Comparison of ENCODE assay signal across 23 cellular contexts in genomic region chr19:36483653-36484052, GRCh38.
"Had no signal": no experiment of that assay in that cellular context is flagged by ENCODE, and none has a peak within 500 bp of the region (broad histone marks: within the 10 kb centered on the region; RNA-seq: fewer than 3 reads in every experiment).

No MANE protein-coding gene starts in this region.

- H3K9me3 ChIP-seq: adrenal gland, gastrocnemius medialis, neutrophil, ovary, right atrium auricular region, suprapubic skin had no signal

- H3K4me3 ChIP-seq: adrenal gland, esophagus squamous epithelium, gastrocnemius medialis, ovary, psoas muscle, right atrium auricular region, stomach, suprapubic skin, tibial nerve had no signal

- H3K4me3 Mint-ChIP-seq: activated B cell treated with CpG ODN at 0.5 μM for 24 hours; activated CD4-positive, alpha-beta T cell treated with anti-CD3 and anti-CD28 coated beads for 36 hours; activated naive CD8-positive, alpha-beta T cell; activated T-cell treated with anti-CD3 and anti-CD28 coated beads, Interleukin-2, amount 50 U/mL, for 24 hours; activated T-helper 17 cell treated with anti-CD3 and anti-CD28 coated beads, Interleukin-2, amount 50 U/mL, for 72 hours; natural killer cell treated with Interleukin-12 subunit alpha and Interleukin-12 subunit beta and Interleukin-15 and Interleukin-18, amount 100 ng/mL, for 72 hours had no signal

- H3K9me3 Mint-ChIP-seq: activated B cell treated with CpG ODN at 0.5 μM for 24 hours; natural killer cell treated with Interleukin-12 subunit alpha and Interleukin-12 subunit beta and Interleukin-15 and Interleukin-18, amount 100 ng/mL, for 72 hours had no signal

- DNase-seq: activated B cell treated with CpG ODN at 0.5 μM for 24 hours; activated CD4-positive, alpha-beta T cell treated with anti-CD3 and anti-CD28 coated beads for 36 hours; activated CD4-positive, alpha-beta T cell treated with anti-CD3 and anti-CD28 coated beads, Interleukin-2, amount 50 U/mL, for 4 hours; activated CD8-positive, alpha-beta memory T cell treated with anti-CD3 and anti-CD28 coated beads for 24 hours; activated CD8-positive, alpha-beta memory T cell treated with anti-CD3 and anti-CD28 coated beads, Interleukin-2, amount 50 U/mL, for 4 hours; activated T-cell treated with anti-CD3 and anti-CD28 coated beads, Interleukin-2, amount 50 U/mL, for 24 hours; adrenal gland; central memory CD4-positive, alpha-beta T cell; esophagus squamous epithelium; gastrocnemius medialis; hypothalamus; ovary; psoas muscle; stimulated activated CD4-positive, alpha-beta T cell treated with anti-CD3 and anti-CD28 coated beads, Interleukin-12 subunit alpha, Interleukin-12 subunit beta, amount 100 ng/mL, for 4 hours; stimulated activated CD4-positive, alpha-beta T cell treated with anti-CD3 and anti-CD28 coated beads, Interleukin-4, amount 100 ng/mL, for 4 hours; stomach had no signal

- H3K27ac Mint-ChIP-seq: activated B cell treated with CpG ODN at 0.5 μM for 24 hours; activated CD4-positive, alpha-beta T cell treated with anti-CD3 and anti-CD28 coated beads for 36 hours; activated naive CD8-positive, alpha-beta T cell; activated T-cell treated with anti-CD3 and anti-CD28 coated beads, Interleukin-2, amount 50 U/mL, for 24 hours; activated T-helper 17 cell treated with anti-CD3 and anti-CD28 coated beads, Interleukin-2, amount 50 U/mL, for 72 hours; natural killer cell treated with Interleukin-12 subunit alpha and Interleukin-12 subunit beta and Interleukin-15 and Interleukin-18, amount 100 ng/mL, for 72 hours had no signal

- H3K27me3 Mint-ChIP-seq: activated B cell treated with CpG ODN at 0.5 μM for 24 hours; activated CD4-positive, alpha-beta T cell treated with anti-CD3 and anti-CD28 coated beads for 36 hours; activated naive CD8-positive, alpha-beta T cell; activated T-cell treated with anti-CD3 and anti-CD28 coated beads, Interleukin-2, amount 50 U/mL, for 24 hours; activated T-helper 17 cell treated with anti-CD3 and anti-CD28 coated beads, Interleukin-2, amount 50 U/mL, for 72 hours; natural killer cell treated with Interleukin-12 subunit alpha and Interleukin-12 subunit beta and Interleukin-15 and Interleukin-18, amount 100 ng/mL, for 72 hours had no signal

- ATAC-seq: activated CD4-positive, alpha-beta T cell treated with anti-CD3 and anti-CD28 coated beads for 36 hours; activated T-helper 17 cell treated with anti-CD3 and anti-CD28 coated beads, Interleukin-2, amount 50 U/mL, for 72 hours; gastrocnemius medialis; natural killer cell treated with Interleukin-12 subunit alpha and Interleukin-12 subunit beta and Interleukin-15 and Interleukin-18, amount 100 ng/mL, for 72 hours; psoas muscle had no signal
